ENCODE assay signal across 8 cellular contexts in the genomic region with DNA sequence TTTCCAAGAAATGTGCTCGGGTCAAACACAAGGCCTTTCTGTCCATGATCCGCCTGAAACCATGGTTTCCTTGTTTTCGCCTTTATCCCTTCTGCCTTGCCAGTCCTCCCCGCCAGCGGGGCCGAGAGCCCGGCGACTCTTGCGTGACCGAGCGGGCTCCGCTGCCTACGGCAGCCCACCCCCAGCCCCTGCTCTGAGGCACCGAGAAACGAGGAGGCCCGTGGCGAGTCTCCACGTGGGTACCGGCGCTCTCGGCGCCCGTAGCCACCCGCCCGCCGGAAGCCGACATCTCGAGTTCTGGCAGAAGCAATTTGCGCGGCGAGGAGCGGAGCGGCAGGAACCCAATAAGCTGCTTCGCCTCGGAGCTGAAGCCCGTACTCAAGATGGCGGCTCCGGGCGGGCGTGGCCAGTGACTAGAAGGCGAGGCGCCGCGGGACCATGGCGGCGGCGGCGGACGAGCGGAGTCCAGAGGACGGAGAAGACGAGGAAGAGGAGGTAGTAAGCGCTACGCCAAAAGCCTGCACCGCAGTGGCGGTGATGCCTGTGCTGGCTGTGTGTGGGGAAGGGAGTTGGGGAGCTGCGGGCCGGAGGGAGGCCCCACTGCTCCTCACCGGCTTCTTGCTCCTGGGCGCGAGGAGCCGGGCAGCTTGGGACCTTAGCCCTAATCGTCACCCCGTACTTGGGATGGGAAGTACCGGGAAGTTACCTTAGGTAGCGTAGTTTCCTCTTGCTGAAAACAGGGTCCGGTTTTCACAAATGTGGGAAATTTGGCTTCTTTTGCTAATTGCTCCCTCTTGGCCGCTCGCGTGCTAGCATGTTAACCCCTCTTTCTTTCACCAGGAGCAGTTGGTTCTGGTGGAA. TPM values are rescaled to one million over a fixed set of nuclear protein-coding genes. Genes with fewer than 3 reads are reported as not detected.
DNase-seq lines count a peak whose midpoint lies in the region; ATAC-seq and TF ChIP-seq lines count a peak whose summit lies in the region.

A gene with protein sequence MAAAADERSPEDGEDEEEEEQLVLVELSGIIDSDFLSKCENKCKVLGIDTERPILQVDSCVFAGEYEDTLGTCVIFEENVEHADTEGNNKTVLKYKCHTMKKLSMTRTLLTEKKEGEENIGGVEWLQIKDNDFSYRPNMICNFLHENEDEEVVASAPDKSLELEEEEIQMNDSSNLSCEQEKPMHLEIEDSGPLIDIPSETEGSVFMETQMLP (plus strand): TSS at position 375 of the 861 bp plus-strand sequence. CDS start 64 bp downstream, at position 439.

- peak within 1 kb of the TSS; percentile 92 to 97 for H3K4me3 Mint-ChIP-seq in CD14-positive monocyte
- H3K4me3 Mint-ChIP-seq in dendritic cell treated with granulocyte-macrophage colony-stimulating factor and Interleukin-4, amounts not matched to agents 40 ng/mL and 50 ng/mL, for 4 days: peak within 1 kb of the TSS; percentile 90

- DNase-seq in CD14-positive monocyte (ENCODE audit: low spot score): peak; percentile 93
- peak; percentile 97 for DNase-seq in NCI-H774 (lab: John Stamatoyannopoulos, UW)
- peak; percentile 90 to 92 for DNase-seq in activated CD4-positive, alpha-beta T cell treated with anti-CD3 and anti-CD28 coated beads, Interleukin-2, amount 50 U/mL, for 4 hours
- peak; percentile 94 for DNase-seq in left lobe of liver (ENCODE audit: low spot score)
- DNase-seq in stimulated activated CD4-positive, alpha-beta T cell treated with anti-CD3 and anti-CD28 coated beads, Interleukin-2, amount 100 ng/mL, for 24 hours: peak; percentile 92 to 93

- ATAC-seq in GM19372 (IDR thresholded peaks at IDR 0.05; ENCODE audit: low read depth, unreplicated experiment) (peak; percentile 92), HG03558 (IDR thresholded peaks at IDR 0.05; ENCODE audit: extremely low read depth, unreplicated experiment) (peak; percentile 87), left lobe of liver (peak; percentile 99)

- peak within 1 kb of the TSS; percentile 92 to 97 (median 95) for H3K27ac Mint-ChIP-seq in CD14-positive monocyte
- H3K27ac Mint-ChIP-seq in dendritic cell treated with granulocyte-macrophage colony-stimulating factor and Interleukin-4, amounts not matched to agents 40 ng/mL and 50 ng/mL, for 4 days: peak within 1 kb of the TSS; percentile 97

- H3K4me1 Mint-ChIP-seq in CD14-positive monocyte: peaks cover 16% of the 10 kb centered on the region
- no peaks in the 10 kb centered on the region for H3K4me1 Mint-ChIP-seq in dendritic cell treated with granulocyte-macrophage colony-stimulating factor and Interleukin-4, amounts not matched to agents 40 ng/mL and 50 ng/mL, for 4 days (ENCODE audit: low read depth)

- intact Hi-C loops in CD14-positive monocyte (cut with micrococcal nuclease): loop anchor here (2.0 to 5.0 kb wide), 3 partner anchors 22 to 276 kb away; partner anchors contain the start of gene CDK19 (in 1 of the 2)
- intact Hi-C loops in dendritic cell treated with granulocyte-macrophage colony-stimulating factor and Interleukin-4, amounts not matched to agents 40 ng/mL and 50 ng/mL, for 4 days (cut with micrococcal nuclease): loop anchor here (1.0 kb wide), 1 partner anchor 143 kb away; the partner anchor contains the start of gene CDK19

- peaks cover 0 to 2% (median 0%) of the 10 kb centered on the region in 3 donors for H3K27me3 Mint-ChIP-seq in CD14-positive monocyte (ENCODE audit: low read depth in 3 of 3)
- no peaks in the 10 kb centered on the region for H3K27me3 Mint-ChIP-seq in dendritic cell treated with granulocyte-macrophage colony-stimulating factor and Interleukin-4, amounts not matched to agents 40 ng/mL and 50 ng/mL, for 4 days

- no peak for TF ChIP-seq CTCF in CD14-positive monocyte (IDR thresholded peaks at IDR 0.05)

- H3K9me3 Mint-ChIP-seq in CD14-positive monocyte: peaks cover 0 to 2% (median 0%) of the 10 kb centered on the region in 7 donors
- no peaks in the 10 kb centered on the region for H3K9me3 Mint-ChIP-seq in dendritic cell treated with granulocyte-macrophage colony-stimulating factor and Interleukin-4, amounts not matched to agents 40 ng/mL and 50 ng/mL, for 4 days

- peaks cover 28 to 32% of the 10 kb centered on the region in 2 donors for H3K36me3 Mint-ChIP-seq in CD14-positive monocyte
- peaks cover 42% of the 10 kb centered on the region for H3K36me3 Mint-ChIP-seq in dendritic cell treated with granulocyte-macrophage colony-stimulating factor and Interleukin-4, amounts not matched to agents 40 ng/mL and 50 ng/mL, for 4 days (ENCODE audit: low read depth)

RNA-seq across cellular contexts. Expression of the gene that starts here (rescaled TPM):
- 10 to 100 TPM; 91.1 to 93.9 TPM for polyA plus RNA-seq in CD14-positive monocyte
- total RNA-seq in left lobe of liver: 23.4 TPM

Comparison
In these comparisons a context has a peak if more than half of its experiments do, and no peak if none do; other contexts are left out.
1. Peak in every context shown above with its lines: DNase-seq and ATAC-seq.